Comparison of ENCODE assay signal across 9 cellular contexts in genomic region chr19:2308114-2308556, GRCh38. TPM values are rescaled to one million over a fixed set of nuclear protein-coding genes. Genes with fewer than 3 reads are reported as not detected.
A peak's percentile ranks its signal among the peaks of the same experiment; 100 is the strongest.
DNase-seq lines count a peak whose midpoint lies in the region; ATAC-seq and TF ChIP-seq lines count a peak whose summit lies in the region.
"Had no signal": no experiment of that assay in that cellular context is flagged by ENCODE, and none has a peak within 500 bp of the region (broad histone marks: within the 10 kb centered on the region; RNA-seq: fewer than 3 reads in every experiment).

Gene LINGO3, minus strand, starts transcription at chr19:2308154. Its CDS starts 16,378 bp downstream, at chr19:2291776.

- H3K27ac ChIP-seq in cardiac muscle cell (no peak within 1 kb of the TSS), esophagus muscularis mucosa (replicated peaks in 1 of 4) (no peak within 1 kb of the TSS)

- intact Hi-C loops in left ventricle myocardium superior (cut with micrococcal nuclease) (no loop called here), activated B cell treated with CpG ODN at 0.5 μM for 24 hours (cut with micrococcal nuclease) (no loop called here), esophagus muscularis mucosa (cut with DNase I) (no loop called here)

- H3K9me3 ChIP-seq in cardiac muscle cell (ENCODE audit: low read depth) = no peaks in the 10 kb centered on the region
- no peaks in the 10 kb centered on the region for H3K9me3 ChIP-seq in esophagus muscularis mucosa

- WGBS in esophagus muscularis mucosa = 33% methylated on average over 4 of the region's 63 CpGs

- H3K4me3 Mint-ChIP-seq in activated B cell treated with CpG ODN at 0.5 μM for 24 hours (peak within 1 kb of the TSS; percentile 59), type B pancreatic cell (peak within 1 kb of the TSS; percentile 80)

- H3K9me3 Mint-ChIP-seq in activated B cell treated with CpG ODN at 0.5 μM for 24 hours (no peaks in the 10 kb centered on the region), type B pancreatic cell (no peaks in the 10 kb centered on the region)

- H3K4me3 ChIP-seq in cardiac muscle cell = peak within 1 kb of the TSS; percentile 19
- peak within 1 kb of the TSS in 2 of 4 donors; percentile 36 to 50 for H3K4me3 ChIP-seq in esophagus muscularis mucosa

- TF ChIP-seq EP300 in esophagus muscularis mucosa (IDR thresholded peaks at IDR 0.05) = no peak

- peaks cover 29% of the 10 kb centered on the region for H3K4me1 Mint-ChIP-seq in activated B cell treated with CpG ODN at 0.5 μM for 24 hours
- no peaks in the 10 kb centered on the region for H3K4me1 Mint-ChIP-seq in type B pancreatic cell (ENCODE audit: unreplicated experiment)

- POLR2A ChIA-PET in activated B cell treated with CpG ODN at 0.5 μM for 24 hours (lab: Charles Lee) = interaction anchor here (0.7 to 1.2 kb wide), 2 partner anchors 14 to 17 kb away, joined by 3 to 8 read pairs; no protein-coding TSS in a partner anchor

- peaks cover 42% of the 10 kb centered on the region for H3K27me3 ChIP-seq in cardiac muscle cell
- peaks cover 4 to 95% (median 44%) of the 10 kb centered on the region in 4 donors for H3K27me3 ChIP-seq in esophagus muscularis mucosa

- H3K36me3 Mint-ChIP-seq in activated B cell treated with CpG ODN at 0.5 μM for 24 hours (ENCODE audit: low read depth) = no peaks in the 10 kb centered on the region
- no peaks in the 10 kb centered on the region for H3K36me3 Mint-ChIP-seq in type B pancreatic cell

- H3K4me1 ChIP-seq in cardiac muscle cell (ENCODE audit: low read depth) (no peaks in the 10 kb centered on the region), esophagus muscularis mucosa (peaks cover 0 to 15% (median 10%) of the 10 kb centered on the region in 4 donors)

- ATAC-seq in left ventricle myocardium superior (no peak), activated B cell treated with CpG ODN at 0.5 μM for 24 hours (ENCODE audit: low read depth) (peak; percentile 48), omental fat pad (ENCODE audit: low FRiP score) (no peak)

- peak within 1 kb of the TSS; percentile 41 for H3K27ac Mint-ChIP-seq in activated B cell treated with CpG ODN at 0.5 μM for 24 hours
- no peak within 1 kb of the TSS for H3K27ac Mint-ChIP-seq in type B pancreatic cell

- peaks cover 10% of the 10 kb centered on the region for H3K27me3 Mint-ChIP-seq in activated B cell treated with CpG ODN at 0.5 μM for 24 hours
- peaks cover 51% of the 10 kb centered on the region for H3K27me3 Mint-ChIP-seq in type B pancreatic cell

- CTCF ChIA-PET in activated B cell treated with CpG ODN at 0.5 μM for 24 hours (lab: Charles Lee) = no interaction called here

- no peak for TF ChIP-seq POLR2A in esophagus muscularis mucosa (IDR thresholded peaks at IDR 0.05; ENCODE audit: low read depth)

- H3K36me3 ChIP-seq in cardiac muscle cell (no peaks in the 10 kb centered on the region), esophagus muscularis mucosa (no peaks in the 10 kb centered on the region)

- TF ChIP-seq CTCF in cardiac muscle cell (IDR thresholded peaks at IDR 0.05; ENCODE audit: low read depth, low read length) (no peak), activated B cell treated with CpG ODN at 0.5 μM for 24 hours (IDR thresholded peaks at IDR 0.05) (no peak), type B pancreatic cell (conservative IDR thresholded peaks at IDR 0.05) (no peak), omental fat pad (IDR thresholded peaks at IDR 0.05) (no peak), esophagus muscularis mucosa (IDR thresholded peaks at IDR 0.05) (no peak)

- peak in 1 of 2 donors; percentile 29 for DNase-seq in cardiac muscle cell (ENCODE audit: low read depth in 1 of 2, low spot score in 1 of 2)
- DNase-seq in left ventricle myocardium superior = no peak
- no peak for DNase-seq in activated B cell treated with CpG ODN at 0.5 μM for 24 hours
- DNase-seq in iPS-NIHi11 (ENCODE audit: low spot score) = peak; percentile 80
- no peak for DNase-seq in type B pancreatic cell (ENCODE audit: extremely low spot score, unreplicated experiment)
- DNase-seq in MV-4-11 (lab: John Stamatoyannopoulos, UW) = no peak
- DNase-seq in omental fat pad (ENCODE audit: low spot score) = no peak
- DNase-seq in esophagus muscularis mucosa (ENCODE audit: extremely low spot score) = no peak
- DNase-seq: KG1 had no signal

RNA-seq across cellular contexts. Expression of gene LINGO3, which starts in this region (rescaled TPM):
- total RNA-seq in cardiac muscle cell = 2.1 and 3.1 TPM in 2 replicates
- 0.23 and 1.4 TPM in 2 replicates for polyA plus RNA-seq in cardiac muscle cell
- total RNA-seq in left ventricle myocardium superior = not detected
- total RNA-seq in activated B cell treated with CpG ODN at 0.5 μM for 24 hours = 0.88 and 1.4 TPM in 2 replicates
- total RNA-seq in type B pancreatic cell (ENCODE audit: low replicate concordance) = not detected in 2 replicates
- under 1 TPM in 1 of 4 donors, not detected in 3; 0.19 TPM for total RNA-seq in omental fat pad
- not detected for total RNA-seq in esophagus muscularis mucosa
